Comparison of ENCODE assay signal across 8 cellular contexts in the genomic region with DNA sequence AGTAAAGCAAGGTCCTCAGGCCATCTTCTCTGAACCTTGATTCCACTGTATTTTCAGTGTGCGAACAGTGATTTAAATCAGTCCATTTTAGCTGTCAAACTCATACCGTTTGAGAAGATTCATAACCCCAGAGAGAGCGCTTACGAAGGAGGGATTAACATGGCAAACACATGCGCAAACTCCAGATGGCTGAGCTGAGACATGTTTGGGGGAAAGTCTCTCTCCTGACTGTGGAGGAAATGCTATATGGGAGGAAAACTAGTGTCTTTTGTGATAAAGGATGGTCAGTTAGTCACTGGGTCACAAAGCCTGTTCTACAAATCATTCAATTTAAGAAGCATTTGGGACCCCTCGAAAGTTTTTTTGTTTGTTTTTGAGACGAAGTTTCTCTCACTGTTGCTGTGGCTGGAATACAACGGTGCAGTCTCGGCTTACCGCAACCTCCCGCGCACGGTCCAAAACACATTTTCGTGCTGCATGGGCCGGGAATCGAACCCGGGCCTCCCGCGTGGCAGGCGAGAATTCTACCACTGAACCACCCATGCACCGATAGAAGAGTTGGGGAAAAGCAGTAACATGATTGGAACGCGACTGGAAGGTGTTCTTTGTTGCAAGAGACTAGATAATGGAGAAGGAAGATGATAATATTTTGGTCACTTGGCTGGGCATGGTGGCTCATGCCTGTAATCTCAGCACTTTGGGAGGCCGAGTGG. TPM values are rescaled to one million over a fixed set of nuclear protein-coding genes. Genes with fewer than 3 reads are reported as not detected.
DNase-seq lines count a peak whose midpoint lies in the region; ATAC-seq and TF ChIP-seq lines count a peak whose summit lies in the region.

No MANE protein-coding gene starts in this region.

- ATAC-seq in GM21367 (IDR thresholded peaks at IDR 0.05; ENCODE audit: unreplicated experiment) (no peak), HG03571 (IDR thresholded peaks at IDR 0.05; ENCODE audit: unreplicated experiment) (no peak)

- peaks cover 5% of the 10 kb centered on the region for H3K27me3 Mint-ChIP-seq in neural crest cell (ENCODE audit: low read depth)

- H3K27ac ChIP-seq in epithelial cell of prostate: peak overlapping the region; percentile 41

- peaks cover 2% of the 10 kb centered on the region for H3K9me3 Mint-ChIP-seq in neural crest cell

- peaks cover 3% of the 10 kb centered on the region for H3K36me3 Mint-ChIP-seq in neural crest cell (ENCODE audit: low read depth)

- peak; percentile 34 for DNase-seq in AG09309 (ENCODE audit: low read depth)
- DNase-seq in GM20000 (ENCODE audit: low spot score): peak; percentile 20
- DNase-seq in NAMALWA (ENCODE audit: low spot score): peak; percentile 28
- peak; percentile 1 for DNase-seq in activated CD4-positive, alpha-beta T cell treated with anti-CD3 and anti-CD28 coated beads, Interleukin-2, amount 50 U/mL, for 1 hour
- no peak for DNase-seq in epithelial cell of prostate (ENCODE audit: low read depth, low spot score)
- peak; percentile 71 for DNase-seq in neural crest cell (ENCODE audit: low read depth, low spot score)

- no peak for TF ChIP-seq CTCF in AG09309 (IDR thresholded peaks at IDR 0.05; ENCODE audit: control insufficient read depth, insufficient read depth, low read depth, low read length, missing control alignments)
- no peak for TF ChIP-seq CTCF in GM20000 (IDR thresholded peaks at IDR 0.05; ENCODE audit: extremely low read depth, missing control alignments)
- no peak for TF ChIP-seq CTCF in neural crest cell (conservative IDR thresholded peaks at IDR 0.05)

- peaks cover 11% of the 10 kb centered on the region for H3K4me1 Mint-ChIP-seq in neural crest cell

- H3K4me3 ChIP-seq in AG09309 (ENCODE audit: control insufficient read depth, low read depth, low read length): no peak overlapping the region

- peak overlapping the region; percentile 95 for H3K4me3 Mint-ChIP-seq in neural crest cell

- peak overlapping the region; percentile 17 for H3K27ac Mint-ChIP-seq in neural crest cell (ENCODE audit: unreplicated experiment)

RNA-seq across cellular contexts. Expression of gene CXADR, which starts 58.4 kb away (rescaled TPM):
- 32.6 and 34.8 TPM in 2 replicates for total RNA-seq in neural crest cell
